18 cellular contexts compared by ENCODE assay signal in genomic region chr3:152360966-152361365, GRCh38.
DNase-seq lines count a peak whose midpoint lies in the region; ATAC-seq and TF ChIP-seq lines count a peak whose summit lies in the region.
"Had no signal": no experiment of that assay in that cellular context is flagged by ENCODE, and none has a peak within 500 bp of the region (broad histone marks: within the 10 kb centered on the region; RNA-seq: fewer than 3 reads in every experiment).

No MANE protein-coding gene starts in this region.

- H3K9me3 Mint-ChIP-seq in CD4-positive, CD25-positive, alpha-beta regulatory T cell = no peaks in the 10 kb centered on the region
- no peaks in the 10 kb centered on the region for H3K9me3 Mint-ChIP-seq in CD8-positive, alpha-beta T cell
- H3K9me3 Mint-ChIP-seq in activated naive CD8-positive, alpha-beta T cell treated with anti-CD3 and anti-CD28 coated beads for 36 hours = peaks cover 4% of the 10 kb centered on the region
- peaks cover 4% of the 10 kb centered on the region for H3K9me3 Mint-ChIP-seq in natural killer cell treated with Interleukin-12 subunit alpha and Interleukin-12 subunit beta and Interleukin-15 and Interleukin-18, amount 100 ng/mL, for 72 hours
- H3K9me3 Mint-ChIP-seq: nephron had no signal

- no peak for DNase-seq in CD4-positive, CD25-positive, alpha-beta regulatory T cell
- no peak for DNase-seq in CD8-positive, alpha-beta T cell
- no peak for DNase-seq in activated naive CD8-positive, alpha-beta T cell treated with anti-CD3 and anti-CD28 coated beads for 36 hours
- DNase-seq in natural killer cell treated with Interleukin-12 subunit alpha and Interleukin-12 subunit beta and Interleukin-15 and Interleukin-18, amount 100 ng/mL, for 72 hours (ENCODE audit: low spot score) = no peak
- DNase-seq in PC-9 (no peak), mesenchymal stem cell (no peak), iPS-NIHi7 (ENCODE audit: extremely low spot score) (no peak)
- DNase-seq: anterior cingulate cortex; caudate nucleus; EL; NCI-H187 treated with DMSO at 0.1 percent for 48 hours; NCI-H345; SHP77 treated with DMSO at 0.1 percent for 48 hours; stimulated activated CD4-positive, alpha-beta T cell treated with anti-CD3 and anti-CD28 coated beads, Interleukin-2, amount 100 ng/mL, for 48 hours had no signal

- H3K9me2 ChIP-seq in PC-9 (ENCODE audit: insufficient read depth) = peaks cover 10% of the 10 kb centered on the region; the same call in 1 of the 2 replicates

- no peak overlapping the region for H2AK5ac ChIP-seq in mesenchymal stem cell (ENCODE audit: low read length, severe bottlenecking)

- TF ChIP-seq CTCF in CD8-positive, alpha-beta T cell (IDR thresholded peaks at IDR 0.05) = no peak
- TF ChIP-seq CTCF in PC-9 (conservative IDR thresholded peaks at IDR 0.05) = no peak

- no peak overlapping the region for H2AFZ ChIP-seq in PC-9
- no peak overlapping the region for H2AFZ ChIP-seq in mesenchymal stem cell (ENCODE audit: low read depth, low read length)

- peak overlapping the region; percentile 6 for H3K4me3 ChIP-seq in CD4-positive, CD25-positive, alpha-beta regulatory T cell (ENCODE audit: low read depth, low read length)
- H3K4me3 ChIP-seq in CD8-positive, alpha-beta T cell (ENCODE audit: low read depth, low read length) = no peak overlapping the region
- H3K4me3 ChIP-seq in PC-9 (no peak overlapping the region), mesenchymal stem cell (ENCODE audit: insufficient read depth in 1 of 2, low read depth in 1 of 2, low read length in 2 of 2) (no peak overlapping the region)
- H3K4me3 ChIP-seq: gastroesophageal sphincter, smooth muscle cell had no signal

- WGBS in mesenchymal stem cell = 100% methylated on average over 1 of the region's 1 CpG

- CTCF ChIA-PET in CD8-positive, alpha-beta T cell (lab: Charles Lee) = no interaction called here
- CTCF ChIA-PET in PC-9 (lab: Charles Lee) = no interaction called here

- POLR2A ChIA-PET in CD8-positive, alpha-beta T cell (lab: Charles Lee) = no interaction called here
- POLR2A ChIA-PET in PC-9 (lab: Charles Lee; ENCODE audit: unreplicated experiment) = no interaction called here

- H4K8ac ChIP-seq in mesenchymal stem cell (ENCODE audit: low read length) = no peak overlapping the region

- H3K14ac ChIP-seq in mesenchymal stem cell (ENCODE audit: low read length in 2 of 2) = no peak overlapping the region

- H3K27me3 Mint-ChIP-seq in CD4-positive, CD25-positive, alpha-beta regulatory T cell = no peaks in the 10 kb centered on the region
- no peaks in the 10 kb centered on the region for H3K27me3 Mint-ChIP-seq in CD8-positive, alpha-beta T cell (ENCODE audit: low read depth)
- no peaks in the 10 kb centered on the region for H3K27me3 Mint-ChIP-seq in activated naive CD8-positive, alpha-beta T cell treated with anti-CD3 and anti-CD28 coated beads for 36 hours
- H3K27me3 Mint-ChIP-seq in natural killer cell treated with Interleukin-12 subunit alpha and Interleukin-12 subunit beta and Interleukin-15 and Interleukin-18, amount 100 ng/mL, for 72 hours = no peaks in the 10 kb centered on the region

- H3K27ac ChIP-seq in CD4-positive, CD25-positive, alpha-beta regulatory T cell (ENCODE audit: insufficient read depth, low read length, poor library complexity, severe bottlenecking) = peak overlapping the region; percentile 57
- H3K27ac ChIP-seq in CD8-positive, alpha-beta T cell (ENCODE audit: low read depth, low read length) = no peak overlapping the region
- no peak overlapping the region for H3K27ac ChIP-seq in PC-9
- H3K27ac ChIP-seq in mesenchymal stem cell (ENCODE audit: low read length, poor library complexity, severe bottlenecking) = no peak overlapping the region

- H3K27ac Mint-ChIP-seq in CD4-positive, CD25-positive, alpha-beta regulatory T cell = peak overlapping the region; percentile 47 to 91 (median 71)
- H3K27ac Mint-ChIP-seq in CD8-positive, alpha-beta T cell = peak overlapping the region; percentile 49
- H3K27ac Mint-ChIP-seq in activated naive CD8-positive, alpha-beta T cell treated with anti-CD3 and anti-CD28 coated beads for 36 hours = peak overlapping the region; percentile 65
- peak overlapping the region; percentile 66 to 72 for H3K27ac Mint-ChIP-seq in natural killer cell treated with Interleukin-12 subunit alpha and Interleukin-12 subunit beta and Interleukin-15 and Interleukin-18, amount 100 ng/mL, for 72 hours
- H3K27ac Mint-ChIP-seq: nephron had no signal

- peak overlapping the region in 2 of 4 donors; percentile 22 to 45 for H3K4me3 Mint-ChIP-seq in CD4-positive, CD25-positive, alpha-beta regulatory T cell
- no peak overlapping the region for H3K4me3 Mint-ChIP-seq in CD8-positive, alpha-beta T cell
- no peak overlapping the region for H3K4me3 Mint-ChIP-seq in activated naive CD8-positive, alpha-beta T cell treated with anti-CD3 and anti-CD28 coated beads for 36 hours
- H3K4me3 Mint-ChIP-seq in natural killer cell treated with Interleukin-12 subunit alpha and Interleukin-12 subunit beta and Interleukin-15 and Interleukin-18, amount 100 ng/mL, for 72 hours = peak overlapping the region; percentile 17
- H3K4me3 Mint-ChIP-seq: nephron had no signal

- peaks cover 4% of the 10 kb centered on the region for H3K79me1 ChIP-seq in mesenchymal stem cell (replicated peaks; ENCODE audit: low read length, poor library complexity, severe bottlenecking)

- no peak overlapping the region for H3K4ac ChIP-seq in mesenchymal stem cell (ENCODE audit: low read depth in 1 of 2, low read length in 2 of 2)

- H2BK5ac ChIP-seq in mesenchymal stem cell (ENCODE audit: low read depth, low read length, poor library complexity, severe bottlenecking) = no peak overlapping the region

- H3K4me1 ChIP-seq in CD4-positive, CD25-positive, alpha-beta regulatory T cell (ENCODE audit: control insufficient read depth, insufficient read depth, low read length, poor library complexity, severe bottlenecking) = peaks cover 48% of the 10 kb centered on the region
- peaks cover 47% of the 10 kb centered on the region for H3K4me1 ChIP-seq in CD8-positive, alpha-beta T cell (ENCODE audit: insufficient read depth, low read length)
- H3K4me1 ChIP-seq in PC-9 (replicated peaks; ENCODE audit: insufficient read depth) (peaks cover 38% of the 10 kb centered on the region), mesenchymal stem cell (ENCODE audit: control insufficient read depth, insufficient read depth, low read depth, low read length) (peaks cover 4% of the 10 kb centered on the region)

- H3F3A ChIP-seq in PC-9 (ENCODE audit: insufficient read depth, low read depth) = peaks cover 34% of the 10 kb centered on the region

- H2BK120ac ChIP-seq in mesenchymal stem cell (ENCODE audit: low read depth, low read length) = no peak overlapping the region

- no peaks in the 10 kb centered on the region for H3K9me3 ChIP-seq in CD4-positive, CD25-positive, alpha-beta regulatory T cell (ENCODE audit: control insufficient read depth in 2 of 2, low read length in 2 of 2)
- no peaks in the 10 kb centered on the region for H3K9me3 ChIP-seq in CD8-positive, alpha-beta T cell (ENCODE audit: low read length)
- H3K9me3 ChIP-seq in PC-9 (ENCODE audit: insufficient read depth, low read depth) = no peaks in the 10 kb centered on the region
- H3K9me3 ChIP-seq in mesenchymal stem cell (ENCODE audit: control insufficient read depth, low read length) = no peaks in the 10 kb centered on the region
- H3K9me3 ChIP-seq: gastroesophageal sphincter had no signal

- no peak overlapping the region for H2BK15ac ChIP-seq in mesenchymal stem cell (ENCODE audit: low read depth, poor library complexity, severe bottlenecking)

- intact Hi-C loops in CD8-positive, alpha-beta T cell (cut with DNase I, micrococcal nuclease) = no loop called here
- intact Hi-C loops in PC-9 (cut with micrococcal nuclease; ENCODE audit: unreplicated experiment) = no loop called here

- H3K27me3 ChIP-seq in CD4-positive, CD25-positive, alpha-beta regulatory T cell (ENCODE audit: control insufficient read depth, insufficient read depth, low read length) = no peaks in the 10 kb centered on the region
- no peaks in the 10 kb centered on the region for H3K27me3 ChIP-seq in CD8-positive, alpha-beta T cell (ENCODE audit: insufficient read depth, low read length)
- H3K27me3 ChIP-seq in PC-9 (ENCODE audit: insufficient read depth, low read depth) (no peaks in the 10 kb centered on the region), mesenchymal stem cell (ENCODE audit: control insufficient read depth in 1 of 2, insufficient read depth in 1 of 2, low read length in 2 of 2) (no peaks in the 10 kb centered on the region)
- H3K27me3 ChIP-seq: gastroesophageal sphincter had no signal

- no peak overlapping the region for H3K9ac ChIP-seq in mesenchymal stem cell (ENCODE audit: low read length)

- no peak for ATAC-seq in CD4-positive, CD25-positive, alpha-beta regulatory T cell (ENCODE audit: low read depth in 2 of 2)
- ATAC-seq in CD8-positive, alpha-beta T cell = no peak
- ATAC-seq in natural killer cell treated with Interleukin-12 subunit alpha and Interleukin-12 subunit beta and Interleukin-15 and Interleukin-18, amount 100 ng/mL, for 72 hours = no peak
- ATAC-seq: gastroesophageal sphincter, HCT116 had no signal

- H4K91ac ChIP-seq in mesenchymal stem cell (ENCODE audit: low read length) = no peak overlapping the region

- H4K20me1 ChIP-seq in PC-9 (ENCODE audit: insufficient read depth) = no peaks in the 10 kb centered on the region

- H3K36me3 Mint-ChIP-seq in CD4-positive, CD25-positive, alpha-beta regulatory T cell = peaks cover 38% of the 10 kb centered on the region
- peaks cover 72% of the 10 kb centered on the region for H3K36me3 Mint-ChIP-seq in CD8-positive, alpha-beta T cell
- peaks cover 52% of the 10 kb centered on the region for H3K36me3 Mint-ChIP-seq in activated naive CD8-positive, alpha-beta T cell treated with anti-CD3 and anti-CD28 coated beads for 36 hours
- H3K36me3 Mint-ChIP-seq in natural killer cell treated with Interleukin-12 subunit alpha and Interleukin-12 subunit beta and Interleukin-15 and Interleukin-18, amount 100 ng/mL, for 72 hours = peaks cover 13% of the 10 kb centered on the region

- peaks cover 45% of the 10 kb centered on the region for H3K36me3 ChIP-seq in CD4-positive, CD25-positive, alpha-beta regulatory T cell (ENCODE audit: control insufficient read depth, insufficient read depth, low read length)
- peaks cover 3% of the 10 kb centered on the region for H3K36me3 ChIP-seq in CD8-positive, alpha-beta T cell (ENCODE audit: insufficient read depth, low read length)
- H3K36me3 ChIP-seq in PC-9 (ENCODE audit: low read depth) (no peaks in the 10 kb centered on the region), mesenchymal stem cell (ENCODE audit: control insufficient read depth in 1 of 2, insufficient read depth in 2 of 2, low read depth in 1 of 2, low read length in 2 of 2) (peaks cover 0 to 7% of the 10 kb centered on the region in 2 experiments)
- H3K36me3 ChIP-seq: gastroesophageal sphincter had no signal

- H3K79me2 ChIP-seq in PC-9 (ENCODE audit: low read depth) = peaks cover 89% of the 10 kb centered on the region

- no peak overlapping the region for H3K4me2 ChIP-seq in PC-9
- H3K4me2 ChIP-seq in mesenchymal stem cell (ENCODE audit: low read length, poor library complexity, severe bottlenecking) = no peak overlapping the region
- H3K4me2 ChIP-seq: smooth muscle cell had no signal

- no peak overlapping the region for H3K23ac ChIP-seq in mesenchymal stem cell (ENCODE audit: low read length in 2 of 2)

- H3K4me1 Mint-ChIP-seq in CD4-positive, CD25-positive, alpha-beta regulatory T cell = peaks cover 56 to 80% (median 69%) of the 10 kb centered on the region in 4 donors
- H3K4me1 Mint-ChIP-seq in CD8-positive, alpha-beta T cell (ENCODE audit: low read depth) = peaks cover 79% of the 10 kb centered on the region
- H3K4me1 Mint-ChIP-seq in activated naive CD8-positive, alpha-beta T cell treated with anti-CD3 and anti-CD28 coated beads for 36 hours = peaks cover 72% of the 10 kb centered on the region
- H3K4me1 Mint-ChIP-seq in natural killer cell treated with Interleukin-12 subunit alpha and Interleukin-12 subunit beta and Interleukin-15 and Interleukin-18, amount 100 ng/mL, for 72 hours (ENCODE audit: low read depth in 2 of 2) = peaks cover 57 to 74% of the 10 kb centered on the region in 2 donors

- BruUV-seq in PC-9 (replicated peaks; lab: Mats Ljungman, UMichigan) = no TSS peak

- no peak overlapping the region for H3K18ac ChIP-seq in mesenchymal stem cell (ENCODE audit: low read depth in 1 of 2, low read length in 2 of 2)

- H2BK12ac ChIP-seq in mesenchymal stem cell (ENCODE audit: low read length in 2 of 2) = no peak overlapping the region
